11 cellular contexts compared by ENCODE assay signal in genomic region chr10:61545170-61545569, GRCh38.
"Had no signal": no experiment of that assay in that cellular context is flagged by ENCODE, and none has a peak within 500 bp of the region (broad histone marks: within the 10 kb centered on the region; RNA-seq: fewer than 3 reads in every experiment).

No MANE protein-coding gene starts in this region.

- H3K4me3 ChIP-seq: GM23248, GM23338, HAP-1 had no signal

- ATAC-seq: GM23338, HCT116 had no signal

- H2AFZ ChIP-seq: GM23248, GM23338 had no signal

- H3K4me1 ChIP-seq: HAP-1 had no signal

- H3K4me2 ChIP-seq: GM23338 had no signal

- DNase-seq: GM23248, GOT3, H7, H9, HCEC 1CT, HFFc6 had no signal

- H3K36me3 ChIP-seq: HAP-1 had no signal

- H3K27ac ChIP-seq: GM23248 had no signal

- H3K9ac ChIP-seq: GM23248 had no signal

- H3K9me3 ChIP-seq: HAP-1 had no signal

- FAIRE-seq: H1, H54 had no signal
